8 cellular contexts compared by ENCODE assay signal in the genomic region with DNA sequence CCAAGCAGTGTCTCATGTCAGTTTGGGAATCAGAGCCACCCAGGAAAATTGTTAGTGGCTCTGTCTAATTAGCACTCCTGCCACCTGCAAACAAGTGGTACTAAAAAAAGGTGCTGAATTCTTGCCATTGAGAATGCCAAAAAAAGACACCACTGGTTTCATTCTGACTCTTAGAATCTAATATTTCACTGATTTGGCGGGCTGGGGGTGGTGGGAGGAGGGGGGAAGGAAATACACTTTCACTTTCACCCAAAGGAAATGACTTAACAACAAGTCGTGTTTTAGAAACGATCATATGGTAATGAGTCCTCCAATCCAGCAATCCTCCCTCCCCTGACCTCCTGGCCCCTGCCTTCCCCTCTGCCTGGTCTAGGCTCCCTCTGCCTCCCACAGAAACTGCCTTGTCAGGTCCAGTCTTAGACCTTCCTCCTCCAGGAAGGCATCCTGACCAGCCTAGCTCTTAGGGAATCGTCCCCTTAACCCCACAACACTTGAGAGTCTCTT. TPM values are rescaled to one million over a fixed set of nuclear protein-coding genes. Genes with fewer than 3 reads are reported as not detected.
DNase-seq lines count a peak whose midpoint lies in the region; ATAC-seq lines count a peak whose summit lies in the region.

No MANE protein-coding gene starts in this region.

- DNase-seq in CD1c-positive myeloid dendritic cell (ENCODE audit: extremely low spot score) (peak; percentile 48), HT1080 (ENCODE audit: low read depth) (peak; percentile 76), activated T-cell treated with anti-CD3 and anti-CD28 coated beads for 48 hours (ENCODE audit: low read depth) (peak; percentile 33), inferior parietal cortex (ENCODE audit: extremely low spot score) (no peak), posterior vena cava (ENCODE audit: low spot score) (no peak), AG20443 (ENCODE audit: low spot score) (no peak)

- no peaks in the 10 kb centered on the region for H3K27me3 ChIP-seq in muscle layer of duodenum (ENCODE audit: low read depth, low read length)

- H3K4me3 ChIP-seq in muscle layer of duodenum (ENCODE audit: low read depth in 1 of 2, low read length in 2 of 2) = peak overlapping the region; percentile 13 to 14

- H3K36me3 ChIP-seq in muscle layer of duodenum (ENCODE audit: control insufficient read depth in 1 of 2, insufficient read depth in 2 of 2, low read length in 2 of 2) = no peaks in the 10 kb centered on the region

- no peak overlapping the region for H3K27ac ChIP-seq in muscle layer of duodenum (ENCODE audit: low read length)

- intact Hi-C loops in posterior vena cava (cut with DNase I) = no loop called here

- no peaks in the 10 kb centered on the region for H3K4me1 ChIP-seq in muscle layer of duodenum (ENCODE audit: control insufficient read depth in 1 of 2, insufficient read depth in 2 of 2, low read length in 2 of 2)

- H3K9me3 ChIP-seq in muscle layer of duodenum (ENCODE audit: control insufficient read depth in 1 of 2, low read length in 2 of 2) = no peaks in the 10 kb centered on the region

- ATAC-seq in GM19467 (IDR thresholded peaks at IDR 0.05; ENCODE audit: unreplicated experiment) = peak; percentile 29

RNA-seq across cellular contexts. Expression of gene KLHL29, which starts 4.4 kb away (rescaled TPM):
- 6.0 and 6.8 TPM in 2 replicates for total RNA-seq in HT1080 (2014; rRNA removed; shearing (Covaris generic))
- polyA plus RNA-seq in HT1080 (2015; cell fraction: cytosol; rRNA removed) = 6.1 and 7.4 TPM in 2 replicates
- polyA plus RNA-seq in HT1080 (2015; cell fraction: nucleus; rRNA removed) = 11.0 and 11.3 TPM in 2 replicates
- total RNA-seq in posterior vena cava = 10 to 100 TPM in 1 of 2 donors, 1 to 10 TPM in 1; 9.9 to 10.6 TPM

Comparison
In these comparisons a context has a peak if more than half of its experiments do, and no peak if none do; other contexts are left out.
1. DNase-seq: peak in CD1c-positive myeloid dendritic cell (single experiment), HT1080 (single experiment) and activated T-cell treated with anti-CD3 and anti-CD28 coated beads for 48 hours (single experiment); none in inferior parietal cortex (single experiment), posterior vena cava (single experiment) and AG20443 (single experiment).